16 cellular contexts compared by ENCODE assay signal in the genomic region with DNA sequence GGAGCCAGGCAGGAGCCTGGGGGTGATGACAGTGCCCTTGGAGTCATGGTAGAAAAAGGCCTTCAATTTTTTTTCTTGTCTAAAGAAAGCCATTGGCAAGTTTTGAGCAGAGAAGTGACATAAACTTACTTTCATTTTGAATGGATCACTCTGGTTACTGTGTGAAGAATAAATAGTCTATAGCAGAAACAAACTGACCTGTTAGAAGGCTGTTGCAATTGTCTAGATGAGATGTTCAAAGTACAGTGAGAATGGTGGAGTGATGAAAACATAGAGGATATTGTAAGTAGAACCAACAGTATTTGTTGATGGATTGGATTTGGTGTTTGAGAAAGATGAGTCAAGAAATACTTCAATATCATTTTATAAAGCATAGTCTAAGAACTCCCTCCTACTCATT.
A peak's percentile ranks its signal among the peaks of the same experiment; 100 is the strongest.
DNase-seq lines count a peak whose midpoint lies in the region; ATAC-seq, FAIRE-seq and TF ChIP-seq lines count a peak whose summit lies in the region.
"Had no signal": no experiment of that assay in that cellular context is flagged by ENCODE, and none has a peak within 500 bp of the region (broad histone marks: within the 10 kb centered on the region; RNA-seq: fewer than 3 reads in every experiment).

No MANE protein-coding gene starts in this region.

- FAIRE-seq in D721Med (lab: Jason Lieb, UNC), result peak; percentile 11
- no peak for FAIRE-seq in HepG2 (lab: Jason Lieb, UNC)

- H3K9me2 ChIP-seq in MM.1S (replicated peaks; ENCODE audit: insufficient read depth, low read length), result no peaks in the 10 kb centered on the region

- H3K9ac ChIP-seq in MM.1S (ENCODE audit: low read length) (no peak overlapping the region), HepG2 (ENCODE audit: insufficient read depth, low read depth, low read length) (no peak overlapping the region)
- H3K9ac ChIP-seq: BLaER1 treated with 17β-estradiol and CSF1 and Interleukin-3, amounts not matched to agents 10 nM and 100 nM had no signal

- H3F3A ChIP-seq in MM.1S (ENCODE audit: insufficient read depth, low read length), result no peaks in the 10 kb centered on the region

- H3K4me1 ChIP-seq in MM.1S (ENCODE audit: low read length) (no peaks in the 10 kb centered on the region), HepG2 (ENCODE audit: insufficient read depth, low read length) (no peaks in the 10 kb centered on the region)
- H3K4me1 ChIP-seq: BLaER1 treated with 17β-estradiol and CSF1 and Interleukin-3, amounts not matched to agents 10 nM and 100 nM had no signal

- H3K4me3 ChIP-seq in MM.1S (ENCODE audit: low read length), result no peak overlapping the region
- H3K4me3 ChIP-seq in HepG2 (replicated peaks in 1 of 3; ENCODE audit: insufficient read depth in 1 of 3, low read depth in 2 of 3, low read length in 3 of 3), result no peak overlapping the region
- no peak overlapping the region for H3K4me3 ChIP-seq in coronary artery
- H3K4me3 ChIP-seq: BLaER1 treated with 17β-estradiol and CSF1 and Interleukin-3, amounts not matched to agents 10 nM and 100 nM; GM23338 had no signal

- TF ChIP-seq RAD21 in HepG2 (CRISPR knock-in tag; IDR thresholded peaks at IDR 0.05), result no peak

- DNase-seq in D721Med (ENCODE audit: insufficient read length, low spot score), result no peak
- DNase-seq in MM.1S, result peak; percentile 22
- DNase-seq in HepG2 (ENCODE audit: low spot score), result no peak
- no peak for DNase-seq in coronary artery (ENCODE audit: low spot score)
- DNase-seq in GM10248 (ENCODE audit: extremely low spot score), result no peak
- DNase-seq in mucosa of gallbladder (ENCODE audit: low spot score), result no peak
- DNase-seq: ACHN; Calu3; CD4-positive, alpha-beta T cell; DND-41; GDM1; H9; KG1 had no signal

- no peak for TF ChIP-seq POLR2A in HepG2 (IDR thresholded peaks at IDR 0.05; ENCODE audit: insufficient read depth in 1 of 2, low read depth in 2 of 2, low read length in 2 of 2)

- H2AFZ ChIP-seq in MM.1S (ENCODE audit: low read length) (0 out of 2 replicates have a peak overlapping the region, but pooled peaks have one; percentile 39), HepG2 (ENCODE audit: low read length) (no peak overlapping the region)
- H2AFZ ChIP-seq: GM23338 had no signal

- TF ChIP-seq EP300 in HepG2 (IDR thresholded peaks at IDR 0.05; ENCODE audit: low read depth in 2 of 2, low read length in 2 of 2) (no peak), HepG2 (CRISPR knock-in tag; IDR thresholded peaks at IDR 0.05; ENCODE audit: borderline replicate concordance) (no peak)

- H3K4me2 ChIP-seq in MM.1S (ENCODE audit: low read depth, low read length), result peak overlapping the region; percentile 24
- H3K4me2 ChIP-seq in HepG2 (ENCODE audit: low read depth, low read length), result no peak overlapping the region; the same call in 1 of the 2 replicates
- H3K4me2 ChIP-seq: BLaER1 treated with 17β-estradiol and CSF1 and Interleukin-3, amounts not matched to agents 10 nM and 100 nM; GM23338 had no signal

- intact Hi-C loops in HepG2 (cut with micrococcal nuclease; ENCODE audit: unreplicated experiment), result no loop called here

- no peaks in the 10 kb centered on the region for H3K27me3 ChIP-seq in MM.1S (replicated peaks; ENCODE audit: insufficient read depth, low read length)
- no peaks in the 10 kb centered on the region for H3K27me3 ChIP-seq in HepG2 (ENCODE audit: control insufficient read depth in 1 of 2, insufficient read depth in 2 of 2, low read length in 2 of 2)
- H3K27me3 ChIP-seq: BLaER1 treated with 17β-estradiol and CSF1 and Interleukin-3, amounts not matched to agents 10 nM and 100 nM had no signal

- CTCF ChIA-PET in HepG2 (lab: Yijun Ruan, JAX; ENCODE audit: low intra/inter-chr PET ratio, low total read pairs), result no interaction called here
- CTCF ChIA-PET in GM10248 (lab: Yijun Ruan, JAX), result no interaction called here

- H3K79me2 ChIP-seq in MM.1S (ENCODE audit: low read length) (no peaks in the 10 kb centered on the region), HepG2 (ENCODE audit: insufficient read depth, low read length) (no peaks in the 10 kb centered on the region)

- no peak overlapping the region for H3K27ac ChIP-seq in MM.1S (ENCODE audit: low read length)
- H3K27ac ChIP-seq in HepG2 (ENCODE audit: extremely low read length, insufficient read depth, low read length), result no peak overlapping the region
- no peak overlapping the region for H3K27ac ChIP-seq in coronary artery
- H3K27ac ChIP-seq: BLaER1 treated with 17β-estradiol and CSF1 and Interleukin-3, amounts not matched to agents 10 nM and 100 nM had no signal

- H4K20me1 ChIP-seq in MM.1S (ENCODE audit: insufficient read depth, low read length) (no peaks in the 10 kb centered on the region), HepG2 (ENCODE audit: insufficient read depth, low read length) (no peaks in the 10 kb centered on the region)
- H4K20me1 ChIP-seq: BLaER1 treated with 17β-estradiol and CSF1 and Interleukin-3, amounts not matched to agents 10 nM and 100 nM had no signal

- H3K9me3 ChIP-seq in MM.1S (replicated peaks; ENCODE audit: insufficient read depth, low read length) (no peaks in the 10 kb centered on the region), HepG2 (ENCODE audit: low read length) (no peaks in the 10 kb centered on the region)
- H3K9me3 ChIP-seq: BLaER1 treated with 17β-estradiol and CSF1 and Interleukin-3, amounts not matched to agents 10 nM and 100 nM had no signal

- ATAC-seq in GM18907 (IDR thresholded peaks at IDR 0.05; ENCODE audit: unreplicated experiment) (peak; percentile 48), HepG2 (peak; percentile 52; the same call in 1 of the 3 replicates)
- ATAC-seq: GM23338 had no signal

- TF ChIP-seq CTCF in D721Med (IDR thresholded peaks at IDR 0.05; ENCODE audit: insufficient read depth, missing control alignments) (no peak), MM.1S (IDR thresholded peaks at IDR 0.05; ENCODE audit: low read length) (no peak), HepG2 (CRISPR knock-in tag; IDR thresholded peaks at IDR 0.05) (no peak), coronary artery (IDR thresholded peaks at IDR 0.05) (no peak), GM10248 (IDR thresholded peaks at IDR 0.05; ENCODE audit: control extremely low read depth, extremely low read depth, low read depth, missing control alignments) (no peak)

- in situ Hi-C loops in HepG2 (cut with HindIII; ENCODE audit: extremely low pct_ligation_motif_present, low pct_unique_long_range_greater_than_20kb), result no loop called here

- POLR2A ChIA-PET in HepG2 (lab: Yijun Ruan, JAX) (no interaction called here), GM10248 (lab: Yijun Ruan, JAX) (no interaction called here)

- BruUV-seq in HepG2 (replicated peaks; lab: Mats Ljungman, UMichigan), result no TSS peak

- H3K36me3 ChIP-seq in MM.1S (replicated peaks; ENCODE audit: insufficient read depth, low read length) (no peaks in the 10 kb centered on the region), HepG2 (replicated peaks in 1 of 2; ENCODE audit: control insufficient read depth in 1 of 2, insufficient read depth in 2 of 2, low read length in 2 of 2) (no peaks in the 10 kb centered on the region)
- H3K36me3 ChIP-seq: BLaER1 treated with 17β-estradiol and CSF1 and Interleukin-3, amounts not matched to agents 10 nM and 100 nM had no signal

TF ChIP-seq in HepG2, 621 proteins besides CTCF, POLR2A, EP300 and RAD21:
- no peak for TF ChIP-seq ZFP1 (CRISPR knock-in tag; IDR thresholded peaks at IDR 0.05)
- 0 out of 2 replicates have a peak, but pooled peaks have one; percentile 11 for TF ChIP-seq CEBPB (IDR thresholded peaks at IDR 0.05; ENCODE audit: borderline replicate concordance, low read depth, low read length)
- no peak for TF ChIP-seq HDAC6 (IDR thresholded peaks at IDR 0.05; ENCODE audit: low read depth, low read length)
- TF ChIP-seq ZNF557 (CRISPR knock-in tag; IDR thresholded peaks at IDR 0.05), result no peak
